Comparison of ENCODE assay signal across 15 cellular contexts in genomic region chr12:119683413-119683812, GRCh38. TPM values are rescaled to one million over a fixed set of nuclear protein-coding genes. Genes with fewer than 3 reads are reported as not detected.
DNase-seq lines count a peak whose midpoint lies in the region; ATAC-seq and TF ChIP-seq lines count a peak whose summit lies in the region.
"Had no signal": no experiment of that assay in that cellular context is flagged by ENCODE, and none has a peak within 500 bp of the region (broad histone marks: within the 10 kb centered on the region; RNA-seq: fewer than 3 reads in every experiment).

No MANE protein-coding gene starts in this region.

- H3K27me3 Mint-ChIP-seq in CD4-positive, CD25-positive, alpha-beta regulatory T cell = no peaks in the 10 kb centered on the region
- H3K27me3 Mint-ChIP-seq: activated naive CD8-positive, alpha-beta T cell had no signal

- TF ChIP-seq CTCF in cardiac fibroblast (IDR thresholded peaks at IDR 0.05; ENCODE audit: low read depth, low read length) (no peak), neutrophil (IDR thresholded peaks at IDR 0.05) (no peak)

- H3K36me3 Mint-ChIP-seq in CD4-positive, CD25-positive, alpha-beta regulatory T cell = peaks cover 26% of the 10 kb centered on the region
- H3K36me3 Mint-ChIP-seq: activated naive CD8-positive, alpha-beta T cell had no signal

- H3K27ac Mint-ChIP-seq in CD4-positive, CD25-positive, alpha-beta regulatory T cell = peak overlapping the region in 2 of 3 donors; percentile 38 to 76
- H3K27ac Mint-ChIP-seq: activated naive CD8-positive, alpha-beta T cell had no signal

- H3K9me3 ChIP-seq in CD4-positive, CD25-positive, alpha-beta regulatory T cell (ENCODE audit: control insufficient read depth in 2 of 2, low read length in 2 of 2) = no peaks in the 10 kb centered on the region
- no peaks in the 10 kb centered on the region for H3K9me3 ChIP-seq in MG63
- H3K9me3 ChIP-seq in neutrophil = no peaks in the 10 kb centered on the region

- no peak overlapping the region for H3K4me3 Mint-ChIP-seq in CD4-positive, CD25-positive, alpha-beta regulatory T cell
- H3K4me3 Mint-ChIP-seq: activated naive CD8-positive, alpha-beta T cell had no signal

- H3K4me3 ChIP-seq in CD4-positive, CD25-positive, alpha-beta regulatory T cell (ENCODE audit: low read depth, low read length) = no peak overlapping the region
- H3K4me3 ChIP-seq in MG63 = no peak overlapping the region
- H3K4me3 ChIP-seq in cardiac fibroblast (replicated peaks in 1 of 2; ENCODE audit: low read depth in 2 of 2, low read length in 2 of 2) = no peak overlapping the region
- H3K4me3 ChIP-seq in neutrophil (ENCODE audit: low read depth in 1 of 2, low read length in 1 of 2) = no peak overlapping the region

- H3K27ac ChIP-seq in CD4-positive, CD25-positive, alpha-beta regulatory T cell (ENCODE audit: insufficient read depth, low read length, poor library complexity, severe bottlenecking) = no peak overlapping the region
- peak overlapping the region; percentile 76 for H3K27ac ChIP-seq in neutrophil
- H3K27ac ChIP-seq: C4-2B had no signal

- H3K4me1 ChIP-seq in CD4-positive, CD25-positive, alpha-beta regulatory T cell (ENCODE audit: control insufficient read depth, insufficient read depth, low read length, poor library complexity, severe bottlenecking) = no peaks in the 10 kb centered on the region
- H3K4me1 ChIP-seq in neutrophil (ENCODE audit: control insufficient read depth in 1 of 2, insufficient read depth in 1 of 2, low read depth in 1 of 2, low read length in 1 of 2) = peaks cover 12% of the 10 kb centered on the region in 2 experiments

- H3K27me3 ChIP-seq in CD4-positive, CD25-positive, alpha-beta regulatory T cell (ENCODE audit: control insufficient read depth, insufficient read depth, low read length) = no peaks in the 10 kb centered on the region
- H3K27me3 ChIP-seq in MG63 = no peaks in the 10 kb centered on the region
- no peaks in the 10 kb centered on the region for H3K27me3 ChIP-seq in neutrophil

- no peak for ATAC-seq in CD4-positive, CD25-positive, alpha-beta regulatory T cell (ENCODE audit: low read depth in 2 of 2)
- ATAC-seq in HG02642 (IDR thresholded peaks at IDR 0.05; ENCODE audit: poor library complexity, unreplicated experiment) = no peak
- ATAC-seq: left ventricle myocardium superior had no signal

- peaks cover 0 to 1% (median 0%) of the 10 kb centered on the region in 7 donors for H3K9me3 Mint-ChIP-seq in CD4-positive, CD25-positive, alpha-beta regulatory T cell

- H3K36me3 ChIP-seq in CD4-positive, CD25-positive, alpha-beta regulatory T cell (ENCODE audit: control insufficient read depth, insufficient read depth, low read length) = peaks cover 37% of the 10 kb centered on the region
- H3K36me3 ChIP-seq in MG63 = peaks cover 20% of the 10 kb centered on the region
- peaks cover 59% of the 10 kb centered on the region for H3K36me3 ChIP-seq in neutrophil

- no peak for DNase-seq in CD4-positive, CD25-positive, alpha-beta regulatory T cell
- DNase-seq in MG63 (peak; percentile 17), cardiac fibroblast (ENCODE audit: low read depth in 2 of 2) (peak; percentile 17 to 59), GM19238 (ENCODE audit: insufficient read length, low spot score) (no peak), NCI-H2196 treated with DMSO at 0.1 percent for 48 hours (lab: John Stamatoyannopoulos, UW; ENCODE audit: unreplicated experiment) (no peak), NCI-H1436 (lab: John Stamatoyannopoulos, UW) (no peak)
- DNase-seq: effector CD4-positive, alpha-beta T cell; glutamatergic neuron; left ventricle myocardium superior; NCI-H2171 treated with DMSO at 0.1 percent for 48 hours; T-helper 1 cell had no signal

- peaks cover 0 to 12% (median 9%) of the 10 kb centered on the region in 4 donors for H3K4me1 Mint-ChIP-seq in CD4-positive, CD25-positive, alpha-beta regulatory T cell

RNA-seq across cellular contexts. Expression of gene PRKAB1, which starts 15.5 kb away (rescaled TPM):
- total RNA-seq in CD4-positive, CD25-positive, alpha-beta regulatory T cell = 23.5 TPM
- 10 to 100 TPM; 40.9 to 66.2 (median 51.5) TPM for polyA plus RNA-seq in CD4-positive, CD25-positive, alpha-beta regulatory T cell
- total RNA-seq in MG63 (2014; rRNA removed; shearing (Covaris generic); ENCODE audit: low replicate concordance) = 12.0 and 30.8 TPM in 2 replicates

Comparison
In these comparisons a context has a peak if more than half of its experiments do, and no peak if none do; other contexts are left out.
1. DNase-seq: peak in MG63 (single experiment) and cardiac fibroblast (2 of 2); none in CD4-positive, CD25-positive, alpha-beta regulatory T cell (0 of 3), GM19238 (single experiment), NCI-H2196 treated with DMSO at 0.1 percent for 48 hours (single experiment) and NCI-H1436 (single experiment).